Comparison of ENCODE assay signal across 1 cellular context in the genomic region with DNA sequence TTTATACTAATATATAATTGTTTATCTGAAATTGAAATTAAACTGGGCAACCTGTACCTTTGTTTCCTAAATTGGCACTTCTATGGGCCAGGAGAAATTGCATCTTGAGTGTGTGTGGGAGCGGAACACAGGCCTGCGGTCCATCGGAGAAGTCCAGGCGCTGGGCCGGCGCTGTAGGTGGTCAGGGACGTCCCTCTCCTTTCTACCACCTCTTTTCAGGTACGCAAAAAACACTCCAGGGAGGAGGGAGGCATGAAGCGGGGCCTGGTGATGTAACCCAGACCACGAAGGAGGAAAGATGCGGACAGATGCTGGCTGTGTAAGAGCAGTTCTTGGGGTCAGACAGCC.
TF ChIP-seq lines count a peak whose summit lies in the region.

No MANE protein-coding gene starts in this region.

TF ChIP-seq in SK-N-SH, 30 proteins besides CTCF, POLR2A, EP300 and RAD21:
- TF ChIP-seq, protein P1, sequence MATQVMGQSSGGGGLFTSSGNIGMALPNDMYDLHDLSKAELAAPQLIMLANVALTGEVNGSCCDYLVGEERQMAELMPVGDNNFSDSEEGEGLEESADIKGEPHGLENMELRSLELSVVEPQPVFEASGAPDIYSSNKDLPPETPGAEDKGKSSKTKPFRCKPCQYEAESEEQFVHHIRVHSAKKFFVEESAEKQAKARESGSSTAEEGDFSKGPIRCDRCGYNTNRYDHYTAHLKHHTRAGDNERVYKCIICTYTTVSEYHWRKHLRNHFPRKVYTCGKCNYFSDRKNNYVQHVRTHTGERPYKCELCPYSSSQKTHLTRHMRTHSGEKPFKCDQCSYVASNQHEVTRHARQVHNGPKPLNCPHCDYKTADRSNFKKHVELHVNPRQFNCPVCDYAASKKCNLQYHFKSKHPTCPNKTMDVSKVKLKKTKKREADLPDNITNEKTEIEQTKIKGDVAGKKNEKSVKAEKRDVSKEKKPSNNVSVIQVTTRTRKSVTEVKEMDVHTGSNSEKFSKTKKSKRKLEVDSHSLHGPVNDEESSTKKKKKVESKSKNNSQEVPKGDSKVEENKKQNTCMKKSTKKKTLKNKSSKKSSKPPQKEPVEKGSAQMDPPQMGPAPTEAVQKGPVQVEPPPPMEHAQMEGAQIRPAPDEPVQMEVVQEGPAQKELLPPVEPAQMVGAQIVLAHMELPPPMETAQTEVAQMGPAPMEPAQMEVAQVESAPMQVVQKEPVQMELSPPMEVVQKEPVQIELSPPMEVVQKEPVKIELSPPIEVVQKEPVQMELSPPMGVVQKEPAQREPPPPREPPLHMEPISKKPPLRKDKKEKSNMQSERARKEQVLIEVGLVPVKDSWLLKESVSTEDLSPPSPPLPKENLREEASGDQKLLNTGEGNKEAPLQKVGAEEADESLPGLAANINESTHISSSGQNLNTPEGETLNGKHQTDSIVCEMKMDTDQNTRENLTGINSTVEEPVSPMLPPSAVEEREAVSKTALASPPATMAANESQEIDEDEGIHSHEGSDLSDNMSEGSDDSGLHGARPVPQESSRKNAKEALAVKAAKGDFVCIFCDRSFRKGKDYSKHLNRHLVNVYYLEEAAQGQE (IDR thresholded peaks at IDR 0.05; ENCODE audit: low read depth, low read length) = no peak
- TF ChIP-seq JUND (IDR thresholded peaks at IDR 0.05) = no peak
- TF ChIP-seq GATA2 (CRISPR knock-in tag; IDR thresholded peaks at IDR 0.05) = no peak
- no peak for TF ChIP-seq EZH2phosphoT487 (IDR thresholded peaks at IDR 0.05; ENCODE audit: borderline replicate concordance, low read depth)
- no peak for TF ChIP-seq MXI1 (IDR thresholded peaks at IDR 0.05; ENCODE audit: low read depth, low read length)
- TF ChIP-seq SMC3 (IDR thresholded peaks at IDR 0.05; ENCODE audit: low read depth, low read length) = no peak
- TF ChIP-seq FOSL2 (IDR thresholded peaks at IDR 0.05; ENCODE audit: borderline replicate concordance, low read depth) = no peak
- TF ChIP-seq, protein P2, sequence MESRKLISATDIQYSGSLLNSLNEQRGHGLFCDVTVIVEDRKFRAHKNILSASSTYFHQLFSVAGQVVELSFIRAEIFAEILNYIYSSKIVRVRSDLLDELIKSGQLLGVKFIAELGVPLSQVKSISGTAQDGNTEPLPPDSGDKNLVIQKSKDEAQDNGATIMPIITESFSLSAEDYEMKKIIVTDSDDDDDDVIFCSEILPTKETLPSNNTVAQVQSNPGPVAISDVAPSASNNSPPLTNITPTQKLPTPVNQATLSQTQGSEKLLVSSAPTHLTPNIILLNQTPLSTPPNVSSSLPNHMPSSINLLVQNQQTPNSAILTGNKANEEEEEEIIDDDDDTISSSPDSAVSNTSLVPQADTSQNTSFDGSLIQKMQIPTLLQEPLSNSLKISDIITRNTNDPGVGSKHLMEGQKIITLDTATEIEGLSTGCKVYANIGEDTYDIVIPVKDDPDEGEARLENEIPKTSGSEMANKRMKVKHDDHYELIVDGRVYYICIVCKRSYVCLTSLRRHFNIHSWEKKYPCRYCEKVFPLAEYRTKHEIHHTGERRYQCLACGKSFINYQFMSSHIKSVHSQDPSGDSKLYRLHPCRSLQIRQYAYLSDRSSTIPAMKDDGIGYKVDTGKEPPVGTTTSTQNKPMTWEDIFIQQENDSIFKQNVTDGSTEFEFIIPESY (IDR thresholded peaks at IDR 0.05; ENCODE audit: borderline replicate concordance, low read depth) = no peak
- TF ChIP-seq, protein P3, sequence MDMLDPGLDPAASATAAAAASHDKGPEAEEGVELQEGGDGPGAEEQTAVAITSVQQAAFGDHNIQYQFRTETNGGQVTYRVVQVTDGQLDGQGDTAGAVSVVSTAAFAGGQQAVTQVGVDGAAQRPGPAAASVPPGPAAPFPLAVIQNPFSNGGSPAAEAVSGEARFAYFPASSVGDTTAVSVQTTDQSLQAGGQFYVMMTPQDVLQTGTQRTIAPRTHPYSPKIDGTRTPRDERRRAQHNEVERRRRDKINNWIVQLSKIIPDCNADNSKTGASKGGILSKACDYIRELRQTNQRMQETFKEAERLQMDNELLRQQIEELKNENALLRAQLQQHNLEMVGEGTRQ (IDR thresholded peaks at IDR 0.05; ENCODE audit: borderline replicate concordance, low read depth, low read length) = no peak
- TF ChIP-seq SIN3A (IDR thresholded peaks at IDR 0.05; ENCODE audit: borderline replicate concordance, low read depth, low read length) = no peak
- TF ChIP-seq GABPA (IDR thresholded peaks at IDR 0.05; ENCODE audit: low read depth) = no peak
- TF ChIP-seq RXRA (IDR thresholded peaks at IDR 0.05; ENCODE audit: borderline replicate concordance, low read depth) = no peak
- no peak for TF ChIP-seq RFX5 (IDR thresholded peaks at IDR 0.05; ENCODE audit: low read length)
- TF ChIP-seq, protein P4, sequence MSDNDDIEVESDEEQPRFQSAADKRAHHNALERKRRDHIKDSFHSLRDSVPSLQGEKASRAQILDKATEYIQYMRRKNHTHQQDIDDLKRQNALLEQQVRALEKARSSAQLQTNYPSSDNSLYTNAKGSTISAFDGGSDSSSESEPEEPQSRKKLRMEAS (IDR thresholded peaks at IDR 0.05; ENCODE audit: low read depth) = no peak
- TF ChIP-seq, protein P5, sequence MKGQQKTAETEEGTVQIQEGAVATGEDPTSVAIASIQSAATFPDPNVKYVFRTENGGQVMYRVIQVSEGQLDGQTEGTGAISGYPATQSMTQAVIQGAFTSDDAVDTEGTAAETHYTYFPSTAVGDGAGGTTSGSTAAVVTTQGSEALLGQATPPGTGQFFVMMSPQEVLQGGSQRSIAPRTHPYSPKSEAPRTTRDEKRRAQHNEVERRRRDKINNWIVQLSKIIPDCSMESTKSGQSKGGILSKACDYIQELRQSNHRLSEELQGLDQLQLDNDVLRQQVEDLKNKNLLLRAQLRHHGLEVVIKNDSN (IDR thresholded peaks at IDR 0.05; ENCODE audit: borderline replicate concordance, low read depth) = no peak
- TF ChIP-seq NFIC (IDR thresholded peaks at IDR 0.05; ENCODE audit: borderline replicate concordance) = no peak
- no peak for TF ChIP-seq TEAD4 (IDR thresholded peaks at IDR 0.05; ENCODE audit: borderline replicate concordance, insufficient read depth)
- no peak for TF ChIP-seq TCF12 (IDR thresholded peaks at IDR 0.05)
- TF ChIP-seq CHD2 (IDR thresholded peaks at IDR 0.05; ENCODE audit: low read length, partially characterized antibody) = no peak
- TF ChIP-seq TAF1 (IDR thresholded peaks at IDR 0.05; ENCODE audit: borderline replicate concordance, low read depth, low read length) = no peak
